Comparison of ENCODE assay signal across 8 cellular contexts in genomic region chr17:8119575-8120519, GRCh38. TPM values are rescaled to one million over a fixed set of nuclear protein-coding genes. Genes with fewer than 3 reads are reported as not detected.
DNase-seq lines count a peak whose midpoint lies in the region; ATAC-seq and TF ChIP-seq lines count a peak whose summit lies in the region.

No MANE protein-coding gene starts in this region.

- H3K9me3 Mint-ChIP-seq in CD8-positive, alpha-beta T cell: no peaks in the 10 kb centered on the region
- H3K9me3 Mint-ChIP-seq in activated naive CD8-positive, alpha-beta T cell treated with anti-CD3 and anti-CD28 coated beads, Interleukin-2, amount 10 ng/mL, durations not matched to agents 7 days and 5 days: no peaks in the 10 kb centered on the region
- no peaks in the 10 kb centered on the region for H3K9me3 Mint-ChIP-seq in type B pancreatic cell

- no peaks in the 10 kb centered on the region for H3K27me3 ChIP-seq in CD8-positive, alpha-beta T cell (ENCODE audit: insufficient read depth, low read length)
- peaks cover 14% of the 10 kb centered on the region; the same call in 1 of the 2 replicates for H3K27me3 ChIP-seq in SK-N-SH (ENCODE audit: insufficient read depth)
- peaks cover 65% of the 10 kb centered on the region for H3K27me3 ChIP-seq in cardiac muscle cell

- peaks cover 26% of the 10 kb centered on the region for H3K27me3 Mint-ChIP-seq in CD8-positive, alpha-beta T cell (ENCODE audit: low read depth)
- peaks cover 62% of the 10 kb centered on the region for H3K27me3 Mint-ChIP-seq in activated naive CD8-positive, alpha-beta T cell treated with anti-CD3 and anti-CD28 coated beads, Interleukin-2, amount 10 ng/mL, durations not matched to agents 7 days and 5 days
- peaks cover 84% of the 10 kb centered on the region for H3K27me3 Mint-ChIP-seq in type B pancreatic cell

- CTCF ChIA-PET in CD8-positive, alpha-beta T cell (lab: Charles Lee): interaction anchor here (0.7 to 7.0 kb wide), 35 partner anchors 7 to 249 kb away, joined by 3 to 93 read pairs (median 7); partner anchors contain the start of genes ALOX12B, BORCS6, CTC1 and PER1
- CTCF ChIA-PET in SK-N-SH (lab: Yijun Ruan, JAX): interaction anchor here (0.6 to 15.2 kb wide), 41 partner anchors 8 to 186 kb away, joined by 3 to 298 read pairs (median 7); partner anchors contain the start of genes ALOX12B, PER1, SLC25A35 and TMEM107

- no peaks in the 10 kb centered on the region for H3K9me2 ChIP-seq in SK-N-SH

- H2AFZ ChIP-seq in SK-N-SH (ENCODE audit: low read depth): peak overlapping the region; percentile 58; the same call in 1 of the 2 replicates

- POLR2A ChIA-PET in CD8-positive, alpha-beta T cell (lab: Charles Lee): interaction anchor here (0.6 to 6.7 kb wide), 29 partner anchors 10 to 790 kb away, joined by 3 to 64 read pairs (median 4); partner anchors contain the start of genes AURKB, BORCS6, CTC1 and CYB5D1
- POLR2A ChIA-PET in SK-N-SH (lab: Yijun Ruan, JAX): interaction anchor here (0.6 to 1.4 kb wide), 4 partner anchors 53 to 434 kb away, joined by 3 to 6 read pairs (median 4); no protein-coding TSS in a partner anchor
- POLR2A ChIA-PET in activated naive CD8-positive, alpha-beta T cell treated with anti-CD3 and anti-CD28 coated beads, Interleukin-2, amount 10 ng/mL, durations not matched to agents 7 days and 5 days (lab: Charles Lee): interaction anchor here (0.6 to 2.5 kb wide), 20 partner anchors 9 to 212 kb away, joined by 3 to 28 read pairs (median 4); partner anchors contain the start of genes AURKB, BORCS6, CTC1 and SLC25A35

- H3K9me3 ChIP-seq in CD8-positive, alpha-beta T cell (ENCODE audit: low read length): no peaks in the 10 kb centered on the region
- H3K9me3 ChIP-seq in SK-N-SH: no peaks in the 10 kb centered on the region
- no peaks in the 10 kb centered on the region for H3K9me3 ChIP-seq in cardiac muscle cell (ENCODE audit: low read depth)

- peaks cover 15% of the 10 kb centered on the region for H4K20me1 ChIP-seq in SK-N-SH (ENCODE audit: insufficient read depth)

- TF ChIP-seq RAD21 in SK-N-SH (IDR thresholded peaks at IDR 0.05; ENCODE audit: low read length): no peak

- no peak for TF ChIP-seq POLR2A in NB4 (IDR thresholded peaks at IDR 0.05; ENCODE audit: extremely low read depth, insufficient read length)

- H3K4me1 ChIP-seq in CD8-positive, alpha-beta T cell (ENCODE audit: insufficient read depth, low read length): peaks cover 55% of the 10 kb centered on the region
- peaks cover 0 to 36% of the 10 kb centered on the region in 2 experiments; a peak in 2 of 4 replicates for H3K4me1 ChIP-seq in SK-N-SH (ENCODE audit: control insufficient read depth in 1 of 2, insufficient read depth in 2 of 2, low read depth in 1 of 2, low read length in 1 of 2)
- H3K4me1 ChIP-seq in cardiac muscle cell (ENCODE audit: low read depth): no peaks in the 10 kb centered on the region

- ATAC-seq in CD8-positive, alpha-beta T cell: peak; percentile 50
- ATAC-seq in GM21529 (IDR thresholded peaks at IDR 0.05; ENCODE audit: unreplicated experiment): peak; percentile 37
- ATAC-seq in activated naive CD8-positive, alpha-beta T cell treated with anti-CD3 and anti-CD28 coated beads, Interleukin-2, amount 10 ng/mL, durations not matched to agents 7 days and 5 days (ENCODE audit: low read depth): peak; percentile 28

- peak overlapping the region; percentile 32 for H3K27ac ChIP-seq in CD8-positive, alpha-beta T cell (ENCODE audit: low read depth, low read length)
- H3K27ac ChIP-seq in SK-N-SH (ENCODE audit: low read depth in 2 of 2, low read length in 1 of 2): peak overlapping the region; percentile 63 to 72
- H3K27ac ChIP-seq in cardiac muscle cell: peak overlapping the region; percentile 58

- peak overlapping the region; percentile 93 for H3K4me3 Mint-ChIP-seq in CD8-positive, alpha-beta T cell
- peak overlapping the region; percentile 91 for H3K4me3 Mint-ChIP-seq in activated naive CD8-positive, alpha-beta T cell treated with anti-CD3 and anti-CD28 coated beads, Interleukin-2, amount 10 ng/mL, durations not matched to agents 7 days and 5 days
- H3K4me3 Mint-ChIP-seq in type B pancreatic cell: peak overlapping the region; percentile 91

- H3K79me2 ChIP-seq in SK-N-SH (ENCODE audit: insufficient read depth): no peaks in the 10 kb centered on the region

- peak overlapping the region; percentile 95 for H3K27ac Mint-ChIP-seq in CD8-positive, alpha-beta T cell
- H3K27ac Mint-ChIP-seq in activated naive CD8-positive, alpha-beta T cell treated with anti-CD3 and anti-CD28 coated beads, Interleukin-2, amount 10 ng/mL, durations not matched to agents 7 days and 5 days: peak overlapping the region; percentile 92
- peak overlapping the region; percentile 98 for H3K27ac Mint-ChIP-seq in type B pancreatic cell

- H3K36me3 ChIP-seq in CD8-positive, alpha-beta T cell (ENCODE audit: insufficient read depth, low read length): no peaks in the 10 kb centered on the region
- no peaks in the 10 kb centered on the region for H3K36me3 ChIP-seq in SK-N-SH (replicated peaks in 1 of 2; ENCODE audit: control insufficient read depth in 1 of 2, insufficient read depth in 2 of 2, low read length in 1 of 2)
- H3K36me3 ChIP-seq in cardiac muscle cell: no peaks in the 10 kb centered on the region

- intact Hi-C loops in CD8-positive, alpha-beta T cell (cut with DNase I, micrococcal nuclease): loop anchor here (1.0 to 10.0 kb wide), 19 partner anchors 10 to 625 kb away; partner anchors contain the start of genes CCDC42 (in 1 of the 2), CNTROB (in 1 of the 2), KRABD2 (in 1 of the 2) and RANGRF (in 1 of the 2)
- intact Hi-C loops in posterior cingulate gyrus (cut with DNase I): loop anchor here (2.0 to 10.0 kb wide), 6 partner anchors 37 to 255 kb away; partner anchors contain the start of gene KRABD2

- H3K36me3 Mint-ChIP-seq in CD8-positive, alpha-beta T cell: peaks cover 2% of the 10 kb centered on the region
- H3K36me3 Mint-ChIP-seq in activated naive CD8-positive, alpha-beta T cell treated with anti-CD3 and anti-CD28 coated beads, Interleukin-2, amount 10 ng/mL, durations not matched to agents 7 days and 5 days: peaks cover 2% of the 10 kb centered on the region
- H3K36me3 Mint-ChIP-seq in type B pancreatic cell: peaks cover 8% of the 10 kb centered on the region

- no peak for TF ChIP-seq CTCF in CD8-positive, alpha-beta T cell (IDR thresholded peaks at IDR 0.05)
- no peak for TF ChIP-seq CTCF in NB4 (IDR thresholded peaks at IDR 0.05; ENCODE audit: low read depth, low read length)
- no peak for TF ChIP-seq CTCF in SK-N-SH (IDR thresholded peaks at IDR 0.05)
- TF ChIP-seq CTCF in cardiac muscle cell (IDR thresholded peaks at IDR 0.05; ENCODE audit: low read depth, low read length): no peak
- no peak for TF ChIP-seq CTCF in type B pancreatic cell (conservative IDR thresholded peaks at IDR 0.05)

- H3K9ac ChIP-seq in SK-N-SH: peak overlapping the region; percentile 65; the same call in 1 of the 2 replicates

- peaks cover 53% of the 10 kb centered on the region for H3K4me1 Mint-ChIP-seq in CD8-positive, alpha-beta T cell (ENCODE audit: low read depth)
- peaks cover 54% of the 10 kb centered on the region for H3K4me1 Mint-ChIP-seq in activated naive CD8-positive, alpha-beta T cell treated with anti-CD3 and anti-CD28 coated beads, Interleukin-2, amount 10 ng/mL, durations not matched to agents 7 days and 5 days
- H3K4me1 Mint-ChIP-seq in type B pancreatic cell (ENCODE audit: unreplicated experiment): peaks cover 45% of the 10 kb centered on the region

- H3F3A ChIP-seq in SK-N-SH (replicated peaks; ENCODE audit: insufficient read depth): peaks cover 23% of the 10 kb centered on the region

- peak in 1 of 2 experiments; percentile 17; a peak in 1 of 4 replicates for TF ChIP-seq EP300 in SK-N-SH (IDR thresholded peaks at IDR 0.05; ENCODE audit: borderline replicate concordance in 1 of 2, low read depth in 1 of 2, low read length in 1 of 2)

- H3K4me3 ChIP-seq in CD8-positive, alpha-beta T cell (ENCODE audit: low read depth, low read length): peak overlapping the region; percentile 77
- H3K4me3 ChIP-seq in NB4 (ENCODE audit: low read depth, low read length) (peak overlapping the region; percentile 72), SK-N-SH (ENCODE audit: low read depth in 2 of 2, low read length in 1 of 2) (peak overlapping the region; percentile 53 to 81), cardiac muscle cell (peak overlapping the region; percentile 64)

- DNase-seq in CD8-positive, alpha-beta T cell: peak in 6 of 7 experiments; percentile 66 to 84 (median 78)
- DNase-seq in NB4 (ENCODE audit: low read depth) (peak; percentile 86), SK-N-SH (peak; percentile 53), cardiac muscle cell (ENCODE audit: low read depth in 1 of 2, low spot score in 1 of 2) (peak; percentile 88 to 94), posterior cingulate gyrus (peak; percentile 66 to 97 (median 80)), type B pancreatic cell (ENCODE audit: extremely low spot score, unreplicated experiment) (peak; percentile 90)
- peak; percentile 85 for DNase-seq in activated naive CD8-positive, alpha-beta T cell treated with anti-CD3 and anti-CD28 coated beads, Interleukin-2, amount 10 ng/mL, durations not matched to agents 7 days and 5 days

- H3K4me2 ChIP-seq in SK-N-SH: peak overlapping the region; percentile 97

- 1% methylated on average over 28 of the region's 28 CpGs for WGBS in SK-N-SH (ENCODE audit: low lambda C conversion rate)

RNA-seq across cellular contexts. Expression of gene ALOXE3, which starts 1.5 kb away (rescaled TPM):
- total RNA-seq in CD8-positive, alpha-beta T cell: under 1 TPM; 0.11 to 0.33 TPM
- 0.13 and 0.46 TPM in 2 replicates for polyA plus RNA-seq in SK-N-SH (2012; rRNA removed)
- polyA plus RNA-seq in SK-N-SH (2012; cell fraction: cytosol; rRNA removed): 0.15 and 0.18 TPM in 2 replicates
- polyA plus RNA-seq in SK-N-SH (2012; cell fraction: nucleus; rRNA removed): 0.56 and 0.58 TPM in 2 replicates
- not detected for total RNA-seq in activated naive CD8-positive, alpha-beta T cell treated with anti-CD3 and anti-CD28 coated beads, Interleukin-2, amount 10 ng/mL, durations not matched to agents 7 days and 5 days
- not detected in 2 replicates for total RNA-seq in cardiac muscle cell
- polyA plus RNA-seq in cardiac muscle cell: 0.10 TPM in 1 of 2 replicates, not detected in the other
- total RNA-seq in type B pancreatic cell (ENCODE audit: low replicate concordance): 0.14 TPM in 1 of 2 replicates, not detected in the other

RNA-seq across cellular contexts. Expression of gene HES7, which starts 4.1 kb away (rescaled TPM):
- total RNA-seq in CD8-positive, alpha-beta T cell: under 1 TPM; 0.30 to 0.92 TPM
- polyA plus RNA-seq in SK-N-SH (2012; rRNA removed): 0.71 and 1.2 TPM in 2 replicates
- 0.42 and 0.67 TPM in 2 replicates for polyA plus RNA-seq in SK-N-SH (2012; cell fraction: cytosol; rRNA removed)
- polyA plus RNA-seq in SK-N-SH (2012; cell fraction: nucleus; rRNA removed): 7.3 and 13.8 TPM in 2 replicates
- total RNA-seq in activated naive CD8-positive, alpha-beta T cell treated with anti-CD3 and anti-CD28 coated beads, Interleukin-2, amount 10 ng/mL, durations not matched to agents 7 days and 5 days: under 1 TPM; 0.23 to 0.75 TPM
- total RNA-seq in cardiac muscle cell: 0.32 and 6.2 TPM in 2 replicates
- polyA plus RNA-seq in cardiac muscle cell: 1.1 and 1.5 TPM in 2 replicates
- total RNA-seq in type B pancreatic cell (ENCODE audit: low replicate concordance): 0.46 TPM in 1 of 2 replicates, not detected in the other

RNA-seq across cellular contexts. Expression of gene ALOX12B, which starts 32.3 kb away (rescaled TPM):
- under 1 TPM in 1 of 2 experiments, not detected in 1; 0.68 TPM for total RNA-seq in CD8-positive, alpha-beta T cell
- 0.20 TPM in 1 of 2 replicates, not detected in the other for polyA plus RNA-seq in SK-N-SH (2012; rRNA removed)
- polyA plus RNA-seq in SK-N-SH (2012; cell fraction: cytosol; rRNA removed): 0.03 and 0.16 TPM in 2 replicates
- polyA plus RNA-seq in SK-N-SH (2012; cell fraction: nucleus; rRNA removed): 0.36 TPM in 1 of 2 replicates, not detected in the other
- under 1 TPM; 0.65 to 0.97 TPM for total RNA-seq in activated naive CD8-positive, alpha-beta T cell treated with anti-CD3 and anti-CD28 coated beads, Interleukin-2, amount 10 ng/mL, durations not matched to agents 7 days and 5 days
- 0.42 and 1.6 TPM in 2 replicates for total RNA-seq in cardiac muscle cell
- 2.1 and 2.3 TPM in 2 replicates for polyA plus RNA-seq in cardiac muscle cell
- total RNA-seq in type B pancreatic cell (ENCODE audit: low replicate concordance): not detected in 2 replicates

RNA-seq across cellular contexts. Expression of gene PER1, which starts 32.4 kb away (rescaled TPM):
- total RNA-seq in CD8-positive, alpha-beta T cell: 1,000 to 10,000 TPM; 1,922 to 1,926 TPM
- polyA plus RNA-seq in SK-N-SH (2012; rRNA removed) (32.7 and 56.8 TPM in 2 replicates), cardiac muscle cell (28.2 and 47.7 TPM in 2 replicates)
- polyA plus RNA-seq in SK-N-SH (2012; cell fraction: cytosol; rRNA removed): 2.7 and 4.0 TPM in 2 replicates
- 201 and 297 TPM in 2 replicates for polyA plus RNA-seq in SK-N-SH (2012; cell fraction: nucleus; rRNA removed)
- total RNA-seq in activated naive CD8-positive, alpha-beta T cell treated with anti-CD3 and anti-CD28 coated beads, Interleukin-2, amount 10 ng/mL, durations not matched to agents 7 days and 5 days: 10 to 100 TPM; 52.7 to 53.6 TPM
- total RNA-seq in cardiac muscle cell (42.3 and 51.9 TPM in 2 replicates), type B pancreatic cell (ENCODE audit: low replicate concordance) (31.0 and 33.2 TPM in 2 replicates)

RNA-seq across cellular contexts. Expression of gene VAMP2, which starts 42.9 kb away (rescaled TPM):
- 100 to 1,000 TPM; 302 to 303 TPM for total RNA-seq in CD8-positive, alpha-beta T cell
- 42.0 and 43.4 TPM in 2 replicates for polyA plus RNA-seq in SK-N-SH (2012; rRNA removed)
- 39.1 and 45.5 TPM in 2 replicates for polyA plus RNA-seq in SK-N-SH (2012; cell fraction: cytosol; rRNA removed)
- 81.4 and 130 TPM in 2 replicates for polyA plus RNA-seq in SK-N-SH (2012; cell fraction: nucleus; rRNA removed)
- total RNA-seq in activated naive CD8-positive, alpha-beta T cell treated with anti-CD3 and anti-CD28 coated beads, Interleukin-2, amount 10 ng/mL, durations not matched to agents 7 days and 5 days: 100 to 1,000 TPM; 116 to 118 TPM
- total RNA-seq in cardiac muscle cell: 22.5 and 35.7 TPM in 2 replicates
- polyA plus RNA-seq in cardiac muscle cell: 102 and 118 TPM in 2 replicates
- total RNA-seq in type B pancreatic cell (ENCODE audit: low replicate concordance): 44.7 and 46.3 TPM in 2 replicates

Comparison
In these comparisons a context has a peak if more than half of its experiments do, and no peak if none do; other contexts are left out.
1. Peak in every context shown above with its lines: DNase-seq, ATAC-seq, H3K4me3 ChIP-seq and H3K27ac ChIP-seq.